1 cellular context compared by ENCODE assay signal in genomic region chr12:121802843-121803698, GRCh38.
TF ChIP-seq lines count a peak whose summit lies in the region.

No MANE protein-coding gene starts in this region.

TF ChIP-seq in GM12878, 131 proteins besides CTCF, POLR2A, EP300 and RAD21 (continued from another document):
- TF ChIP-seq E4F1 (IDR thresholded peaks at IDR 0.05; ENCODE audit: borderline replicate concordance, partially characterized antibody) = peak; percentile 6
- TF ChIP-seq RELA (IDR thresholded peaks at IDR 0.05; ENCODE audit: borderline replicate concordance, partially characterized antibody) = peak; percentile 41
- TF ChIP-seq ATF2 (IDR thresholded peaks at IDR 0.05; ENCODE audit: low read length) = no peak
- TF ChIP-seq HDGF (IDR thresholded peaks at IDR 0.05) = 0 out of 2 replicates have a peak, but pooled peaks have one; percentile 44
- no peak for TF ChIP-seq ZNF622 (IDR thresholded peaks at IDR 0.05)
- TF ChIP-seq RUNX3 (IDR thresholded peaks at IDR 0.05; ENCODE audit: low read length) = no peak
- TF ChIP-seq BHLHE40 (IDR thresholded peaks at IDR 0.05; ENCODE audit: borderline replicate concordance in 1 of 2, low read depth in 2 of 2, low read length in 1 of 2) = peak; percentile 6 to 14; a peak in 1 of 4 replicates
- no peak for TF ChIP-seq PBX3 (IDR thresholded peaks at IDR 0.05; ENCODE audit: insufficient replicate concordance, low read depth, low read length)
- no peak for TF ChIP-seq SIX5 (IDR thresholded peaks at IDR 0.05; ENCODE audit: low read depth, low read length, severe bottlenecking)
